ENCODE assay signal across 21 cellular contexts in genomic region chr6:141151710-141152417, GRCh38.
DNase-seq lines count a peak whose midpoint lies in the region; ATAC-seq, FAIRE-seq and TF ChIP-seq lines count a peak whose summit lies in the region.
"Had no signal": no experiment of that assay in that cellular context is flagged by ENCODE, and none has a peak within 500 bp of the region (broad histone marks: within the 10 kb centered on the region; RNA-seq: fewer than 3 reads in every experiment).

No MANE protein-coding gene starts in this region.

- POLR2A ChIA-PET in HepG2 (lab: Yijun Ruan, JAX) = no interaction called here

- FAIRE-seq in astrocyte (lab: Jason Lieb, UNC) (no peak), HepG2 (lab: Jason Lieb, UNC) (no peak)
- FAIRE-seq: G401.6 had no signal

- H3K9ac ChIP-seq in astrocyte (ENCODE audit: low read length) (no peak overlapping the region), HepG2 (ENCODE audit: insufficient read depth, low read depth, low read length) (no peak overlapping the region)

- peak overlapping the region; percentile 84 for H3K27ac Mint-ChIP-seq in activated naive CD4-positive, alpha-beta T cell treated with anti-CD3 and anti-CD28 coated beads, Interleukin-2, amount 50 U/mL, for 24 hours
- H3K27ac Mint-ChIP-seq in astrocyte (ENCODE audit: unreplicated experiment) = no peak overlapping the region

- no peaks in the 10 kb centered on the region for H4K20me1 ChIP-seq in astrocyte (ENCODE audit: insufficient read depth, low read length)
- H4K20me1 ChIP-seq in HepG2 (ENCODE audit: insufficient read depth, low read length) = no peaks in the 10 kb centered on the region
- no peaks in the 10 kb centered on the region for H4K20me1 ChIP-seq in hepatocyte (ENCODE audit: insufficient read depth, poor library complexity, severe bottlenecking)

- H3K79me2 ChIP-seq in astrocyte (ENCODE audit: insufficient read depth, low read length) (no peaks in the 10 kb centered on the region), HepG2 (ENCODE audit: insufficient read depth, low read length) (no peaks in the 10 kb centered on the region), hepatocyte (no peaks in the 10 kb centered on the region)

- ATAC-seq in HepG2 = no peak
- ATAC-seq: PC-3, Right ventricle myocardium inferior had no signal

- H2AFZ ChIP-seq in astrocyte (ENCODE audit: low read depth, low read length) (peak overlapping the region; percentile 17), HepG2 (ENCODE audit: low read length) (no peak overlapping the region), hepatocyte (no peak overlapping the region)

- H3K27ac ChIP-seq in astrocyte (ENCODE audit: low read depth, low read length) = no peak overlapping the region
- no peak overlapping the region for H3K27ac ChIP-seq in HepG2 (ENCODE audit: extremely low read length, insufficient read depth, low read length)
- no peak overlapping the region for H3K27ac ChIP-seq in hepatocyte
- H3K27ac ChIP-seq: HL-60 had no signal

- 0% methylated on average over 3 of the region's 3 CpGs for WGBS in HepG2 (ENCODE audit: low lambda C conversion rate)
- WGBS in hepatocyte (ENCODE audit: low lambda C conversion rate, missing lambda C conversion rate) = 91% methylated on average over 3 of the region's 3 CpGs

- no peaks in the 10 kb centered on the region for H3K9me2 ChIP-seq in hepatocyte (replicated peaks; ENCODE audit: insufficient read depth)

- BruUV-seq in HepG2 (replicated peaks; lab: Mats Ljungman, UMichigan) = no TSS peak

- H3K27me3 Mint-ChIP-seq in activated naive CD4-positive, alpha-beta T cell treated with anti-CD3 and anti-CD28 coated beads, Interleukin-2, amount 50 U/mL, for 24 hours = no peaks in the 10 kb centered on the region
- no peaks in the 10 kb centered on the region for H3K27me3 Mint-ChIP-seq in astrocyte (ENCODE audit: low read depth, unreplicated experiment)
- H3K27me3 Mint-ChIP-seq: CD4-positive, CD25-positive, alpha-beta regulatory T cell had no signal

- no peak for TF ChIP-seq EP300 in HepG2 (IDR thresholded peaks at IDR 0.05; ENCODE audit: low read depth in 2 of 2, low read length in 2 of 2)
- TF ChIP-seq EP300 in HepG2 (CRISPR knock-in tag; IDR thresholded peaks at IDR 0.05; ENCODE audit: borderline replicate concordance) = no peak

- H3K36me3 ChIP-seq in astrocyte (ENCODE audit: insufficient read depth, low read length) (no peaks in the 10 kb centered on the region), HepG2 (replicated peaks in 1 of 2; ENCODE audit: control insufficient read depth in 1 of 2, insufficient read depth in 2 of 2, low read length in 2 of 2) (no peaks in the 10 kb centered on the region), hepatocyte (replicated peaks; ENCODE audit: insufficient read depth, low read depth) (no peaks in the 10 kb centered on the region)
- H3K36me3 ChIP-seq: BE2C had no signal

- peaks cover 30% of the 10 kb centered on the region for H3K4me1 Mint-ChIP-seq in activated naive CD4-positive, alpha-beta T cell treated with anti-CD3 and anti-CD28 coated beads, Interleukin-2, amount 50 U/mL, for 24 hours
- no peaks in the 10 kb centered on the region for H3K4me1 Mint-ChIP-seq in astrocyte (ENCODE audit: low read depth, unreplicated experiment)

- H3K9me3 Mint-ChIP-seq in activated naive CD4-positive, alpha-beta T cell treated with anti-CD3 and anti-CD28 coated beads, Interleukin-2, amount 50 U/mL, for 24 hours = no peaks in the 10 kb centered on the region
- H3K9me3 Mint-ChIP-seq in astrocyte (ENCODE audit: unreplicated experiment) = peaks cover 2% of the 10 kb centered on the region

- H3K27me3 ChIP-seq in astrocyte (ENCODE audit: insufficient read depth, low read length) (no peaks in the 10 kb centered on the region), HepG2 (ENCODE audit: control insufficient read depth in 1 of 2, insufficient read depth in 2 of 2, low read length in 2 of 2) (no peaks in the 10 kb centered on the region), hepatocyte (no peaks in the 10 kb centered on the region)
- H3K27me3 ChIP-seq: BE2C had no signal

- H3K4me3 ChIP-seq in astrocyte (ENCODE audit: insufficient read depth, low read depth, low read length) (no peak overlapping the region), HepG2 (replicated peaks in 1 of 3; ENCODE audit: insufficient read depth in 1 of 3, low read depth in 2 of 3, low read length in 3 of 3) (no peak overlapping the region), hepatocyte (no peak overlapping the region)

- in situ Hi-C loops in HepG2 (cut with HindIII; ENCODE audit: extremely low pct_ligation_motif_present, low pct_unique_long_range_greater_than_20kb) = no loop called here

- H3K9me3 ChIP-seq in astrocyte (ENCODE audit: insufficient read depth, low read depth, low read length) (no peaks in the 10 kb centered on the region), HepG2 (ENCODE audit: low read length) (peaks cover 10% of the 10 kb centered on the region), hepatocyte (ENCODE audit: low read depth) (no peaks in the 10 kb centered on the region)
- H3K9me3 ChIP-seq: BE2C had no signal

- no peak for TF ChIP-seq POLR2A in HepG2 (IDR thresholded peaks at IDR 0.05; ENCODE audit: insufficient read depth in 1 of 2, low read depth in 2 of 2, low read length in 2 of 2)

- no peak for DNase-seq in activated naive CD4-positive, alpha-beta T cell treated with Interleukin-2 at 50 U/mL for 16 hours
- DNase-seq in astrocyte (ENCODE audit: low read depth) (no peak), HepG2 (ENCODE audit: low spot score) (no peak), HuH-7 (ENCODE audit: low spot score) (no peak), hepatocyte (ENCODE audit: low spot score) (no peak), SHP77 treated with DMSO at 0.1 percent for 48 hours (lab: John Stamatoyannopoulos, UW) (no peak), activated T-cell treated with anti-CD3 and anti-CD28 coated beads for 4 hours (no peak)
- DNase-seq: BE2C; CD4-positive, CD25-positive, alpha-beta regulatory T cell; COR-L47; HCEC 1CT; NCI-H1105 treated with DMSO at 0.1 percent for 48 hours; NCI-H1694 treated with DMSO at 0.1 percent for 48 hours; NCI-H2107; NCI-H510A; NCI-H82; PC-3 had no signal

- H3K4me1 ChIP-seq in astrocyte (ENCODE audit: insufficient read depth, low read length) = no peaks in the 10 kb centered on the region
- H3K4me1 ChIP-seq in HepG2 (ENCODE audit: insufficient read depth, low read length) = no peaks in the 10 kb centered on the region
- H3K4me1 ChIP-seq in hepatocyte (ENCODE audit: insufficient read depth) = peaks cover 11% of the 10 kb centered on the region
- H3K4me1 ChIP-seq: BE2C had no signal

- TF ChIP-seq RAD21 in HepG2 (CRISPR knock-in tag; IDR thresholded peaks at IDR 0.05) = no peak

- H3K4me2 ChIP-seq in astrocyte (ENCODE audit: low read length) (no peak overlapping the region), HepG2 (ENCODE audit: low read depth, low read length) (no peak overlapping the region), hepatocyte (no peak overlapping the region)

- no peak overlapping the region for H3K4me3 Mint-ChIP-seq in activated naive CD4-positive, alpha-beta T cell treated with anti-CD3 and anti-CD28 coated beads, Interleukin-2, amount 50 U/mL, for 24 hours
- no peak overlapping the region for H3K4me3 Mint-ChIP-seq in astrocyte (ENCODE audit: unreplicated experiment)

- no peak for TF ChIP-seq CTCF in astrocyte (IDR thresholded peaks at IDR 0.05; ENCODE audit: insufficient read depth, low read depth, low read length)
- TF ChIP-seq CTCF in HepG2 (CRISPR knock-in tag; IDR thresholded peaks at IDR 0.05) = no peak
- no peak for TF ChIP-seq CTCF in hepatocyte (IDR thresholded peaks at IDR 0.05; ENCODE audit: poor library complexity)

- CTCF ChIA-PET in HepG2 (lab: Yijun Ruan, JAX; ENCODE audit: low intra/inter-chr PET ratio, low total read pairs) = no interaction called here

- H3K36me3 Mint-ChIP-seq in activated naive CD4-positive, alpha-beta T cell treated with anti-CD3 and anti-CD28 coated beads, Interleukin-2, amount 50 U/mL, for 24 hours = peaks cover 5% of the 10 kb centered on the region
- H3K36me3 Mint-ChIP-seq in astrocyte (ENCODE audit: low read depth, unreplicated experiment) = no peaks in the 10 kb centered on the region

- intact Hi-C loops in HepG2 (cut with micrococcal nuclease; ENCODE audit: unreplicated experiment) = no loop called here

TF ChIP-seq in HepG2, 621 proteins besides CTCF, POLR2A, EP300 and RAD21:
- TF ChIP-seq CBX2 (IDR thresholded peaks at IDR 0.05; ENCODE audit: low read depth, low read length) (no peak), CBX2 (CRISPR knock-in tag; IDR thresholded peaks at IDR 0.05; ENCODE audit: low read depth) (no peak), ZNF260 (CRISPR knock-in tag; IDR thresholded peaks at IDR 0.05; ENCODE audit: borderline replicate concordance, low read depth) (no peak), ZNF30 (CRISPR knock-in tag; IDR thresholded peaks at IDR 0.05) (no peak), SP5 (CRISPR knock-in tag; IDR thresholded peaks at IDR 0.05; ENCODE audit: borderline replicate concordance, low read depth) (no peak), HNRNPUL1 (IDR thresholded peaks at IDR 0.05; ENCODE audit: low read depth, low read length) (no peak), DNMT1 (CRISPR knock-in tag; IDR thresholded peaks at IDR 0.05) (no peak), NCOR1 (IDR thresholded peaks at IDR 0.05; ENCODE audit: borderline replicate concordance, low read length) (no peak), ARNT (IDR thresholded peaks at IDR 0.05) (no peak), HNRNPLL (IDR thresholded peaks at IDR 0.05; ENCODE audit: low read depth, low read length, poor library complexity, severe bottlenecking) (no peak), ZNF275 (CRISPR knock-in tag; IDR thresholded peaks at IDR 0.05; ENCODE audit: borderline replicate concordance) (no peak), MAFK (conservative IDR thresholded peaks at IDR 0.05 in 1 of 2, IDR thresholded peaks at IDR 0.05 in 1 of 2; ENCODE audit: low read length in 2 of 2) (peak; percentile 77 to 81), MAFF (IDR thresholded peaks at IDR 0.05; ENCODE audit: low read depth, low read length) (peak; percentile 72)
TF ChIP-seq in HepG2: peak in this region for 2.
